In genomic region chr5:66596791-66597757, GRCh38 we compare ENCODE assay signal across 8 cellular contexts. TPM values are rescaled to one million over a fixed set of nuclear protein-coding genes. Genes with fewer than 3 reads are reported as not detected.
A peak's percentile ranks its signal among the peaks of the same experiment; 100 is the strongest.
DNase-seq lines count a peak whose midpoint lies in the region; ATAC-seq, FAIRE-seq and TF ChIP-seq lines count a peak whose summit lies in the region.

No MANE protein-coding gene starts in this region.

- 2% methylated on average over 61 to 65 of the region's 76 CpGs for WGBS in mesodermal cell (ENCODE audit: insufficient coverage in 2 of 2), 2 experiments
- WGBS in upper lobe of left lung, 2 donors, result 0 to 1% methylated on average over 16 to 44 of the region's 76 CpGs

- no peaks in the 10 kb centered on the region for H4K20me1 ChIP-seq in endothelial cell of umbilical vein (replicated peaks; ENCODE audit: control insufficient read depth, extremely low read depth, insufficient read depth, low read length)

- dilution Hi-C loops in endothelial cell of umbilical vein (cut with MboI; ENCODE audit: extremely low pct_ligation_motif_present, low sequenced_read_pairs), result no loop called here

- no peak for TF ChIP-seq EP300 in upper lobe of left lung (IDR thresholded peaks at IDR 0.05)

- peak; percentile 58 for DNase-seq in AG20443 (ENCODE audit: low spot score)
- no peak for DNase-seq in SK-N-MC (ENCODE audit: low read depth, low spot score)
- DNase-seq in endothelial cell of umbilical vein (ENCODE audit: low read depth, low spot score), result peak; percentile 20
- peak; percentile 65 to 90 for DNase-seq in upper lobe of left lung
- no peak for DNase-seq in stimulated activated naive CD4-positive, alpha-beta T cell treated with Interleukin-2 at 50 U/mL for 16 hours (lab: John Stamatoyannopoulos, UW)

- H3K9me1 ChIP-seq in endothelial cell of umbilical vein (replicated peaks; ENCODE audit: control insufficient read depth, extremely low read depth, insufficient read depth, low read length), result no peaks in the 10 kb centered on the region

- TF ChIP-seq POLR2A in endothelial cell of umbilical vein (IDR thresholded peaks at IDR 0.05; ENCODE audit: low read depth, low read length) (no peak), upper lobe of left lung (IDR thresholded peaks at IDR 0.05) (no peak)

- H3K79me2 ChIP-seq in endothelial cell of umbilical vein (ENCODE audit: control insufficient read depth, insufficient read depth, low read length), result no peaks in the 10 kb centered on the region

- peak overlapping the region; percentile 89 for H3K4me3 ChIP-seq in SK-N-MC
- peak overlapping the region in 2 of 3 experiments; percentile 30 to 65 for H3K4me3 ChIP-seq in endothelial cell of umbilical vein (replicated peaks in 1 of 3; ENCODE audit: insufficient read depth in 1 of 3, low read depth in 1 of 3, low read length in 3 of 3)
- peak overlapping the region; percentile 60 for H3K4me3 ChIP-seq in mesodermal cell (ENCODE audit: extremely low read depth, insufficient read depth, low read length, poor library complexity, severe bottlenecking)
- peak overlapping the region; percentile 8 to 92 (median 84) for H3K4me3 ChIP-seq in upper lobe of left lung

- peak overlapping the region; percentile 81 for H2AFZ ChIP-seq in endothelial cell of umbilical vein (ENCODE audit: low read depth, low read length)

- POLR2A ChIA-PET in endothelial cell of umbilical vein (lab: Charles Lee), result no interaction called here

- H3K27me3 ChIP-seq in endothelial cell of umbilical vein (ENCODE audit: control insufficient read depth in 2 of 2, insufficient read depth in 2 of 2, low read length in 2 of 2), result peaks cover 53 to 70% of the 10 kb centered on the region in 2 experiments
- H3K27me3 ChIP-seq in upper lobe of left lung, result peaks cover 0 to 10% (median 2%) of the 10 kb centered on the region in 4 donors

- no peak overlapping the region for H3K9ac ChIP-seq in SK-N-MC (ENCODE audit: insufficient read length)
- H3K9ac ChIP-seq in endothelial cell of umbilical vein (replicated peaks; ENCODE audit: extremely low read depth, insufficient read depth, low read length), result no peak overlapping the region

- intact Hi-C loops in endothelial cell of umbilical vein (cut with micrococcal nuclease), result loop anchor here (5.0 kb wide), 1 partner anchor 290 kb away; no protein-coding TSS in a partner anchor

- no peak for FAIRE-seq in endothelial cell of umbilical vein (lab: Jason Lieb, UNC)

- TF ChIP-seq CTCF in endothelial cell of umbilical vein (IDR thresholded peaks at IDR 0.05; ENCODE audit: extremely low read depth in 1 of 2, insufficient read depth in 1 of 2, low read depth in 1 of 2, low read length in 2 of 2), result no peak
- TF ChIP-seq CTCF in upper lobe of left lung (IDR thresholded peaks at IDR 0.05), result no peak

- no peaks in the 10 kb centered on the region for H3K36me3 ChIP-seq in SK-N-MC (ENCODE audit: insufficient read depth, low read length)
- no peaks in the 10 kb centered on the region for H3K36me3 ChIP-seq in endothelial cell of umbilical vein (ENCODE audit: control insufficient read depth in 2 of 2, extremely low read depth in 1 of 2, insufficient read depth in 2 of 2, low read length in 2 of 2)
- no peaks in the 10 kb centered on the region for H3K36me3 ChIP-seq in mesodermal cell (ENCODE audit: control insufficient read depth, insufficient read depth, low read length)
- no peaks in the 10 kb centered on the region for H3K36me3 ChIP-seq in upper lobe of left lung

- CTCF ChIA-PET in endothelial cell of umbilical vein (lab: Charles Lee), result interaction anchor here (1.4 kb wide), 1 partner anchor 291 kb away, joined by 5 read pairs; no protein-coding TSS in a partner anchor

- H3K9me3 ChIP-seq in SK-N-MC (ENCODE audit: low read depth, low read length) (no peaks in the 10 kb centered on the region), endothelial cell of umbilical vein (replicated peaks; ENCODE audit: control insufficient read depth, insufficient read depth, low read length) (no peaks in the 10 kb centered on the region), mesodermal cell (ENCODE audit: control insufficient read depth, low read length) (no peaks in the 10 kb centered on the region), upper lobe of left lung (no peaks in the 10 kb centered on the region)

- peaks cover 11% of the 10 kb centered on the region for H3K4me1 ChIP-seq in endothelial cell of umbilical vein (ENCODE audit: control insufficient read depth, extremely low read depth, insufficient read depth, low read length)
- no peaks in the 10 kb centered on the region for H3K4me1 ChIP-seq in mesodermal cell (ENCODE audit: control insufficient read depth, insufficient read depth, low read length, poor library complexity, severe bottlenecking)
- peaks cover 14 to 42% (median 16%) of the 10 kb centered on the region in 4 donors for H3K4me1 ChIP-seq in upper lobe of left lung

- H3K27ac ChIP-seq in SK-N-MC (no peak overlapping the region), endothelial cell of umbilical vein (ENCODE audit: insufficient read depth, low read depth, low read length) (no peak overlapping the region), mesodermal cell (ENCODE audit: low read depth, low read length, severe bottlenecking) (no peak overlapping the region), upper lobe of left lung (peak overlapping the region in 3 of 4 donors; percentile 45 to 83 (median 75))

- BruUV-seq in endothelial cell of umbilical vein (replicated peaks; lab: Mats Ljungman, UMichigan), result no TSS peak

- peak; percentile 31 for ATAC-seq in GM18511 (IDR thresholded peaks at IDR 0.05; ENCODE audit: unreplicated experiment)
- ATAC-seq in HG03571 (IDR thresholded peaks at IDR 0.05; ENCODE audit: unreplicated experiment), result peak; percentile 22
- ATAC-seq in upper lobe of left lung (ENCODE audit: low FRiP score in 2 of 2), result peak; percentile 54 to 71

- H3K4me2 ChIP-seq in endothelial cell of umbilical vein (ENCODE audit: insufficient read depth, low read length), result peak overlapping the region; percentile 70

TF ChIP-seq in endothelial cell of umbilical vein, 7 proteins besides CTCF, POLR2A, EP300 and RAD21:
- TF ChIP-seq EZH2 (IDR thresholded peaks at IDR 0.05; ENCODE audit: borderline replicate concordance, low read depth, low read length, severe bottlenecking) (peak; percentile 84), POLR2AphosphoS5 (IDR thresholded peaks at IDR 0.05; ENCODE audit: insufficient read depth, low read depth, low read length) (no peak)

RNA-seq across cellular contexts. Expression of gene MAST4, which starts 0.9 kb away (rescaled TPM):
- total RNA-seq in endothelial cell of umbilical vein, result 116 and 120 TPM in 2 replicates
- polyA plus RNA-seq in endothelial cell of umbilical vein, result 40.2 and 42.9 TPM in 2 replicates
- 24.0 and 24.3 TPM in 2 replicates for polyA plus RNA-seq in endothelial cell of umbilical vein (2011; cell fraction: cytosol; rRNA removed)
- 154 and 176 TPM in 2 replicates for polyA plus RNA-seq in endothelial cell of umbilical vein (2011; cell fraction: nucleus; rRNA removed)
- polyA plus RNA-seq in endothelial cell of umbilical vein (2012), result 28.7 and 39.8 TPM in 2 replicates
- polyA minus RNA-seq in endothelial cell of umbilical vein, result 410 and 435 TPM in 2 replicates
- 1.1 TPM for polyA minus RNA-seq in endothelial cell of umbilical vein (2011; cell fraction: cytosol; rRNA and poly(A)+ RNA removed)
- polyA minus RNA-seq in endothelial cell of umbilical vein (2011; cell fraction: nucleus; rRNA and poly(A)+ RNA removed), result 808 and 1,030 TPM in 2 replicates
- polyA plus RNA-seq in mesodermal cell (2013, experiment 1 of 2), result 16.1 TPM
- 11.9 TPM for polyA plus RNA-seq in mesodermal cell (2013, experiment 2 of 2)
- total RNA-seq in upper lobe of left lung, result 100 to 1,000 TPM in 1 of 6 donors, 10 to 100 TPM in 5; 44.8 to 229 (median 66.4) TPM

Comparison
In these comparisons a context has a peak if more than half of its experiments do, and no peak if none do; other contexts are left out.
1. DNase-seq: peak in AG20443 (single experiment), endothelial cell of umbilical vein (single experiment) and upper lobe of left lung (2 of 2); none in SK-N-MC (single experiment) and stimulated activated naive CD4-positive, alpha-beta T cell treated with Interleukin-2 at 50 U/mL for 16 hours (single experiment).
2. H3K27ac ChIP-seq: peak in upper lobe of left lung (3 of 4); none in SK-N-MC (single experiment), endothelial cell of umbilical vein (single experiment) and mesodermal cell (single experiment).
3. Peak in every context shown above with its lines, with median percentiles within 50 percentile points of each other: ATAC-seq and H3K4me3 ChIP-seq.